ENCODE assay signal across 8 cellular contexts in the genomic region with DNA sequence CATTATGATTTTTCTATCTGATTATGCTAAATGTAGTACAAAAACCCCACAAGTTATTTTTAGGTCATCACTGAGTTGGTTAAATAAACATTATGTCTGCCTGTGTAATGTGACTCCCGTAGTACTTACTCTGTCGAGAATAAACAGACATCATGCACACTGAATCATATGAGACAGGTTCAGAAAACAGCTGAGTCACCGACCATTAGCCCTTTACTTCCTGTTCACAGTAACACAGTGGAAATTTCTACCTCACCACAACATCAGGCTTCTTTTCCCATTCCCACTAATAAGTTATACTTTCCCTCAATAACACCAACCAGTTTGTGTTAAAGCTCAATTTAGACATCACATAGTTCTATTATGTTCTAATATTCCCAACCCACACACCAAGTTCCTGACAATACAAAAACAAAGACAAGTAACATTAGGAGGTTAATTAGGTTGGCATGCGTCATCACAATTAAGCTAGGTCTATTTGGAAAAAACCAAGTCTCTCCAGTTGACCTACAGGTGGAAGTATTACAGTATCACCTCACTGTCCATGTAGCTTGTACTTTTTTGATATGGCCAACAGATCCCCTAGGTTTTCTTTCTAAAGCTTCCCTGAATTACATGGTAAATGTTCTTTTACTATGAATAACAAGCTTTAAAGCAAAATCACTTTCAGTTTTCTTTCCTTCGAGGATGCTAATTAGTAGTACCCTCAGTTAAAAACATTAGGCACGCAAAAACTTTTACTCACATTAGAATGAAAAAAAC.
DNase-seq lines count a peak whose midpoint lies in the region; ATAC-seq, FAIRE-seq and TF ChIP-seq lines count a peak whose summit lies in the region.

No MANE protein-coding gene starts in this region.

- H3K9me3 ChIP-seq in SK-N-SH: no peaks in the 10 kb centered on the region
- no peaks in the 10 kb centered on the region for H3K9me3 ChIP-seq in lower lobe of right lung
- no peaks in the 10 kb centered on the region for H3K9me3 ChIP-seq in suprapubic skin

- FAIRE-seq in A204.1 (lab: Jason Lieb, UNC): peak; percentile 61

- peaks cover 12% of the 10 kb centered on the region for H4K20me1 ChIP-seq in SK-N-SH (ENCODE audit: insufficient read depth)

- POLR2A ChIA-PET in SK-N-SH (lab: Yijun Ruan, JAX): interaction anchor here (0.6 kb wide), 1 partner anchor 546 kb away, joined by 3 read pairs; no protein-coding TSS in a partner anchor

- no peak for TF ChIP-seq POLR2A in suprapubic skin (IDR thresholded peaks at IDR 0.05)

- peak overlapping the region; percentile 91 to 98 for H3K27ac ChIP-seq in SK-N-SH (ENCODE audit: low read depth in 2 of 2, low read length in 1 of 2)
- peak overlapping the region; percentile 24 for H3K27ac ChIP-seq in cingulate gyrus (ENCODE audit: low read depth, low read length)
- peak overlapping the region; percentile 81 for H3K27ac ChIP-seq in lower lobe of right lung
- H3K27ac ChIP-seq in suprapubic skin: peak overlapping the region; percentile 78

- peak; percentile 80 for ATAC-seq in HG02623 (IDR thresholded peaks at IDR 0.05; ENCODE audit: unreplicated experiment)
- ATAC-seq in lower lobe of right lung: peak; percentile 99

- 0 out of 2 replicates have a peak, but pooled peaks have one; percentile 12 for TF ChIP-seq RAD21 in SK-N-SH (IDR thresholded peaks at IDR 0.05; ENCODE audit: low read length)

- peak overlapping the region; percentile 54; the same call in 1 of the 2 replicates for H3K9ac ChIP-seq in SK-N-SH

- 34% methylated on average over 6 of the region's 6 CpGs for WGBS in SK-N-SH (ENCODE audit: low lambda C conversion rate)
- WGBS in suprapubic skin: 16% methylated on average over 6 of the region's 6 CpGs

- no peak overlapping the region for H2AFZ ChIP-seq in SK-N-SH (ENCODE audit: low read depth)

- intact Hi-C loops in lower lobe of right lung (cut with DNase I): no loop called here

- peaks cover 66% of the 10 kb centered on the region for H3K79me2 ChIP-seq in SK-N-SH (ENCODE audit: insufficient read depth)

- CTCF ChIA-PET in SK-N-SH (lab: Yijun Ruan, JAX): interaction anchor here (0.8 to 1.1 kb wide), 2 partner anchors 11 to 202 kb away, joined by 3 to 5 read pairs; no protein-coding TSS in a partner anchor

- peak; percentile 77 to 88; a peak in 3 of 4 replicates for TF ChIP-seq EP300 in SK-N-SH (IDR thresholded peaks at IDR 0.05; ENCODE audit: borderline replicate concordance in 1 of 2, low read depth in 1 of 2, low read length in 1 of 2)
- peak; percentile 36 for TF ChIP-seq EP300 in suprapubic skin (IDR thresholded peaks at IDR 0.05)

- DNase-seq in NCI-H1048 (lab: John Stamatoyannopoulos, UW): peak; percentile 29
- peak; percentile 61 for DNase-seq in SK-N-SH
- DNase-seq in lower lobe of right lung: no peak
- no peak for DNase-seq in suprapubic skin (ENCODE audit: low spot score in 2 of 2)

- H3K4me3 ChIP-seq in GM08714 (ENCODE audit: low read length): peak overlapping the region; percentile 16; the same call in 1 of the 2 replicates
- 0 out of 4 replicates have a peak overlapping the region, but pooled peaks of 1 of the 2 experiments have one; percentile 9 for H3K4me3 ChIP-seq in SK-N-SH (ENCODE audit: low read depth in 2 of 2, low read length in 1 of 2)
- H3K4me3 ChIP-seq in lower lobe of right lung: peak overlapping the region; percentile 22
- H3K4me3 ChIP-seq in suprapubic skin: peak overlapping the region; percentile 30

- H3F3A ChIP-seq in SK-N-SH (replicated peaks; ENCODE audit: insufficient read depth): peaks cover 15% of the 10 kb centered on the region

- H3K4me2 ChIP-seq in SK-N-SH: peak overlapping the region; percentile 24; the same call in 1 of the 2 replicates

- H3K27me3 ChIP-seq in SK-N-SH (ENCODE audit: insufficient read depth) (no peaks in the 10 kb centered on the region), lower lobe of right lung (ENCODE audit: low read depth) (no peaks in the 10 kb centered on the region), suprapubic skin (no peaks in the 10 kb centered on the region)

- H3K4me1 ChIP-seq in SK-N-SH (ENCODE audit: control insufficient read depth in 1 of 2, insufficient read depth in 2 of 2, low read depth in 1 of 2, low read length in 1 of 2) (peaks cover 11 to 15% of the 10 kb centered on the region in 2 experiments), lower lobe of right lung (peaks cover 28% of the 10 kb centered on the region), suprapubic skin (peaks cover 20% of the 10 kb centered on the region)

- no peaks in the 10 kb centered on the region for H3K9me2 ChIP-seq in SK-N-SH

- no peak for TF ChIP-seq CTCF in SK-N-SH (IDR thresholded peaks at IDR 0.05)
- no peak for TF ChIP-seq CTCF in lower lobe of right lung (IDR thresholded peaks at IDR 0.05)
- no peak for TF ChIP-seq CTCF in suprapubic skin (IDR thresholded peaks at IDR 0.05)

- H3K36me3 ChIP-seq in SK-N-SH (replicated peaks in 1 of 2; ENCODE audit: control insufficient read depth in 1 of 2, insufficient read depth in 2 of 2, low read length in 1 of 2): no peaks in the 10 kb centered on the region
- H3K36me3 ChIP-seq in lower lobe of right lung: no peaks in the 10 kb centered on the region
- no peaks in the 10 kb centered on the region for H3K36me3 ChIP-seq in suprapubic skin

TF ChIP-seq in SK-N-SH, 30 proteins besides CTCF, POLR2A, EP300 and RAD21 (continues in another document):
- no peak for TF ChIP-seq USF2 (IDR thresholded peaks at IDR 0.05; ENCODE audit: borderline replicate concordance, low read depth, low read length)
- peak; percentile 89 for TF ChIP-seq POLR2AphosphoS5 (IDR thresholded peaks at IDR 0.05; ENCODE audit: low read depth, low read length)
- TF ChIP-seq RXRA (IDR thresholded peaks at IDR 0.05; ENCODE audit: borderline replicate concordance, low read depth): peak; percentile 79; the same call in 1 of the 2 replicates
- TF ChIP-seq PBX3 (IDR thresholded peaks at IDR 0.05): peak; percentile 97
- peak; percentile 76; the same call in 1 of the 2 replicates for TF ChIP-seq FOXM1 (IDR thresholded peaks at IDR 0.05; ENCODE audit: low read depth)
- TF ChIP-seq RCOR1 (IDR thresholded peaks at IDR 0.05; ENCODE audit: low read length): 0 out of 2 replicates have a peak, but pooled peaks have one; percentile 16
- TF ChIP-seq SMC3 (IDR thresholded peaks at IDR 0.05; ENCODE audit: low read depth, low read length): no peak
- no peak for TF ChIP-seq MXI1 (IDR thresholded peaks at IDR 0.05; ENCODE audit: low read depth, low read length)
- peak; percentile 77; the same call in 1 of the 2 replicates for TF ChIP-seq ZBTB33 (IDR thresholded peaks at IDR 0.05; ENCODE audit: borderline replicate concordance, low read depth)
- TF ChIP-seq GATA2 (CRISPR knock-in tag; IDR thresholded peaks at IDR 0.05): no peak
- TF ChIP-seq GABPA (IDR thresholded peaks at IDR 0.05; ENCODE audit: low read depth): 0 out of 2 replicates have a peak, but pooled peaks have one; percentile 41
- TF ChIP-seq TCF12 (IDR thresholded peaks at IDR 0.05): peak; percentile 98
- TF ChIP-seq NRF1 (IDR thresholded peaks at IDR 0.05; ENCODE audit: low read depth, low read length): no peak
- TF ChIP-seq ELF1 (IDR thresholded peaks at IDR 0.05): peak; percentile 78
- TF ChIP-seq MAX (IDR thresholded peaks at IDR 0.05; ENCODE audit: low read depth): no peak
- peak; percentile 99 for TF ChIP-seq MEF2A (IDR thresholded peaks at IDR 0.05; ENCODE audit: borderline replicate concordance, low read depth)
- no peak; the same call in 1 of the 2 replicates for TF ChIP-seq YY1 (IDR thresholded peaks at IDR 0.05; ENCODE audit: low read depth)
- no peak for TF ChIP-seq FOXJ3 (CRISPR knock-in tag; IDR thresholded peaks at IDR 0.05)

Comparison
In these comparisons a context has a peak if more than half of its experiments do, and no peak if none do; other contexts are left out.
1. DNase-seq: peak in NCI-H1048 (single experiment) and SK-N-SH (single experiment); none in lower lobe of right lung (single experiment) and suprapubic skin (0 of 2).
2. H3K27ac ChIP-seq: peak in every context shown above with its lines; median percentile 94 in SK-N-SH; 81 in lower lobe of right lung; 78 in suprapubic skin; 24 in cingulate gyrus.